ENCODE assay signal across 13 cellular contexts in genomic region chr3:106963446-106963845, GRCh38.
A peak's percentile ranks its signal among the peaks of the same experiment; 100 is the strongest.
DNase-seq lines count a peak whose midpoint lies in the region; ATAC-seq and TF ChIP-seq lines count a peak whose summit lies in the region.
"Had no signal": no experiment of that assay in that cellular context is flagged by ENCODE, and none has a peak within 500 bp of the region (broad histone marks: within the 10 kb centered on the region; RNA-seq: fewer than 3 reads in every experiment).

No MANE protein-coding gene starts in this region.

- H4K20me1 ChIP-seq in osteoblast (ENCODE audit: insufficient read depth, low read length), result no peaks in the 10 kb centered on the region

- H3K9me3 ChIP-seq in SJSA1 (replicated peaks), result no peaks in the 10 kb centered on the region
- no peaks in the 10 kb centered on the region for H3K9me3 ChIP-seq in osteoblast (ENCODE audit: low read depth, low read length)
- H3K9me3 ChIP-seq in tibial nerve, result no peaks in the 10 kb centered on the region

- no peak for TF ChIP-seq EP300 in tibial nerve (IDR thresholded peaks at IDR 0.05)

- TF ChIP-seq CTCF in fibroblast of pulmonary artery (IDR thresholded peaks at IDR 0.05; ENCODE audit: low read length, missing control alignments) (no peak), osteoblast (IDR thresholded peaks at IDR 0.05; ENCODE audit: extremely low read depth, low read depth, low read length) (no peak), coronary artery (IDR thresholded peaks at IDR 0.05) (no peak), tibial nerve (IDR thresholded peaks at IDR 0.05) (no peak)

- H3K4me1 ChIP-seq in SJSA1 (replicated peaks) (peaks cover 6% of the 10 kb centered on the region; the same call in 1 of the 2 replicates), osteoblast (ENCODE audit: insufficient read depth, low read length) (peaks cover 12% of the 10 kb centered on the region), tibial nerve (peaks cover 0 to 25% (median 7%) of the 10 kb centered on the region in 4 donors)

- DNase-seq in COLO829 (ENCODE audit: low spot score) (peak; percentile 49), SJSA1 (ENCODE audit: low read depth in 1 of 2, low spot score in 2 of 2) (peak; percentile 37 to 58), fibroblast of pulmonary artery (ENCODE audit: low read depth) (peak; percentile 57), osteoblast (ENCODE audit: insufficient read length, low spot score, missing footprints) (no peak), coronary artery (ENCODE audit: low spot score) (no peak), tibial nerve (ENCODE audit: low spot score in 2 of 2) (no peak)
- DNase-seq in stimulated activated CD4-positive, alpha-beta T cell treated with anti-CD3 and anti-CD28 coated beads, Interleukin-2, amount 100 ng/mL, for 24 hours, result no peak
- DNase-seq: activated naive CD8-positive, alpha-beta T cell treated with anti-CD3 and anti-CD28 coated beads, Interleukin-2, amount 10 ng/mL, durations not matched to agents 7 days and 5 days; CD8-positive, alpha-beta T cell; left colon; T-cell had no signal

- no peaks in the 10 kb centered on the region for H3K79me2 ChIP-seq in osteoblast (ENCODE audit: insufficient read depth, low read length)

- peak overlapping the region; percentile 49 for H2AFZ ChIP-seq in osteoblast (ENCODE audit: low read length)

- no peak overlapping the region for H3K27ac ChIP-seq in SJSA1
- peak overlapping the region; percentile 23 for H3K27ac ChIP-seq in osteoblast (ENCODE audit: low read depth, low read length)
- peak overlapping the region in 1 of 2 donors; percentile 44 for H3K27ac ChIP-seq in coronary artery
- H3K27ac ChIP-seq in tibial nerve, result peak overlapping the region in 1 of 4 donors; percentile 5
- H3K27ac ChIP-seq: HL-60 had no signal

- no peak for ATAC-seq in HG02852 (IDR thresholded peaks at IDR 0.05; ENCODE audit: unreplicated experiment)
- ATAC-seq: CD8-positive, alpha-beta T cell; left colon; T-cell had no signal

- no peaks in the 10 kb centered on the region for H3K27me3 ChIP-seq in SJSA1 (replicated peaks)
- H3K27me3 ChIP-seq in osteoblast (ENCODE audit: insufficient read depth, low read length), result no peaks in the 10 kb centered on the region
- H3K27me3 ChIP-seq in tibial nerve, result no peaks in the 10 kb centered on the region

- 0 to 6% methylated on average over 1 of the region's 1 CpG for WGBS in tibial nerve, 2 donors

- no peak for TF ChIP-seq POLR2A in tibial nerve (IDR thresholded peaks at IDR 0.05)

- peak overlapping the region; percentile 49 for H3K4me2 ChIP-seq in osteoblast (ENCODE audit: insufficient read depth, low read length)

- H3K36me3 ChIP-seq in SJSA1 (no peaks in the 10 kb centered on the region), osteoblast (ENCODE audit: insufficient read depth, low read length) (no peaks in the 10 kb centered on the region), tibial nerve (no peaks in the 10 kb centered on the region)

- H3K4me3 ChIP-seq in SJSA1 (no peak overlapping the region), fibroblast of pulmonary artery (replicated peaks; ENCODE audit: low read depth, low read length) (no peak overlapping the region), osteoblast (ENCODE audit: insufficient read depth, low read length) (no peak overlapping the region), coronary artery (no peak overlapping the region), tibial nerve (no peak overlapping the region)

Comparison
In these comparisons a context has a peak if more than half of its experiments do, and no peak if none do; other contexts are left out.
1. DNase-seq: peak in COLO829 (single experiment), SJSA1 (2 of 2) and fibroblast of pulmonary artery (single experiment); none in osteoblast (single experiment), stimulated activated CD4-positive, alpha-beta T cell treated with anti-CD3 and anti-CD28 coated beads, Interleukin-2, amount 100 ng/mL, for 24 hours (0 of 2), coronary artery (single experiment) and tibial nerve (0 of 2).